16 cellular contexts compared by ENCODE assay signal in the genomic region with DNA sequence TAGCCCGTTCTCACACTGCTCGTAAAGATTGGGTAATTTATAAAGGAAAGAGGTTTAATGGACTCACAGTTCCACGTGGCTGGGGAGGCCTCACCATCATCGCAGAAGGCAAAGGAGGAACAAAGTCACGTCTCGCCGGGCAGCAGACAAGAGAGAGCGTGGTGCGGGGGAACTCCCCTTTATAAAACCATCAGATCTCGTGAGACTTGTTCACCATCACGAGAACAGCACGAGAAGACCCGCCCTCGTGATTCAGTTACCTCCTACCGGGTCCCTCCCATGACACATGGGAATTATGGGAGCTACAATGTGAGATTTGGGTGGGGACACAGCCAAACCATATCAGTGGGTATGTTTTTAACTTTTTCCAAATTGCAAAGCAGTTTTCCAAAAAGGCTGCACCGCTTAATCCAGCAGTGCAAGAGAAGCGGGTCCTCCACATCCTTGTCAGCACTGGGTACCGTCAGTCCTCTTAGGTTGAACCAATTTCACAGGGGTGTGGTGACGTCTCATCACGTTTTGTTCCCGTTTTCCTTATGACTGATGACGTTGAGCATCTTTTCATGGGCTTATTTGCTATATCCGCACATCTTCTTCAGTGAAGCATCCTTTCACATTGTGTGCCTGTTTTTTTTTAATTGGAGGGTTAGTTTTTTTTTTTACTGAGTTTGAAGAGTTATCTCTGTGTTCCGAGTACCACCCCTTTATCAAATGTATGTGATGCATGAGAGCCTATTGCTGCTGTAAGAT. TPM values are rescaled to one million over a fixed set of nuclear protein-coding genes. Genes with fewer than 3 reads are reported as not detected.
DNase-seq lines count a peak whose midpoint lies in the region; ATAC-seq and TF ChIP-seq lines count a peak whose summit lies in the region.
"Had no signal": no experiment of that assay in that cellular context is flagged by ENCODE, and none has a peak within 500 bp of the region (broad histone marks: within the 10 kb centered on the region; RNA-seq: fewer than 3 reads in every experiment).

No MANE protein-coding gene starts in this region.

- H2BK20ac ChIP-seq in H9 (ENCODE audit: low read depth, low read length, poor library complexity, severe bottlenecking): no peak overlapping the region

- no peak overlapping the region for H4K5ac ChIP-seq in H9 (ENCODE audit: insufficient read length, low read depth, low read length)

- H2AFZ ChIP-seq in H9 (ENCODE audit: low read length) (no peak overlapping the region), OCI-LY1 (ENCODE audit: low read length) (no peak overlapping the region)
- H2AFZ ChIP-seq: GM23338 had no signal

- no peaks in the 10 kb centered on the region; a peak in 1 of 7 replicates for H3K36me3 Mint-ChIP-seq in H9 (ENCODE audit: insufficient read depth in 1 of 3, low read depth in 3 of 3)
- peaks cover 5 to 12% of the 10 kb centered on the region in 2 donors for H3K36me3 Mint-ChIP-seq in stimulated activated naive B cell treated with anti-CD40 and anti-IgM and Interleukin-4, amounts not matched to agents 10 μg/mL and 1 μg/mL and 100 μg/mL, for 72 hours

- ATAC-seq in stimulated activated naive B cell treated with anti-CD40 and anti-IgM and Interleukin-4, amounts not matched to agents 10 μg/mL and 1 μg/mL and 100 μg/mL, for 72 hours (replicated peaks): peak; percentile 63 to 79
- ATAC-seq in GM21576 (IDR thresholded peaks at IDR 0.05; ENCODE audit: unreplicated experiment): no peak
- ATAC-seq: GM23338 had no signal

- no peaks in the 10 kb centered on the region for H4K20me1 ChIP-seq in H9 (ENCODE audit: control insufficient read depth, insufficient read depth, insufficient read length)
- no peaks in the 10 kb centered on the region for H4K20me1 ChIP-seq in OCI-LY1 (ENCODE audit: insufficient read depth, low read length)

- H3K18ac ChIP-seq in H9 (ENCODE audit: insufficient read length, low read depth, low read length): no peak overlapping the region

- no peaks in the 10 kb centered on the region for H3K23me2 ChIP-seq in H9 (ENCODE audit: insufficient read length, low read depth, low read length, poor library complexity, severe bottlenecking)

- H2BK12ac ChIP-seq in H9 (ENCODE audit: insufficient read length, low read depth, low read length): no peak overlapping the region

- H3K27me3 ChIP-seq in H9 (ENCODE audit: insufficient read depth, low read length): no peaks in the 10 kb centered on the region
- H3K27me3 ChIP-seq in OCI-LY1 (ENCODE audit: insufficient read depth, low read length): no peaks in the 10 kb centered on the region

- WGBS in H9 (ENCODE audit: extremely low coverage, insufficient read length, low lambda C conversion rate): no CpG with 5 or more reads among the region's 24 CpGs

- no peaks in the 10 kb centered on the region; the same call in 1 of the 2 replicates for H3K27me3 Mint-ChIP-seq in H9 (ENCODE audit: low read depth)
- peaks cover 3 to 16% of the 10 kb centered on the region in 2 donors for H3K27me3 Mint-ChIP-seq in stimulated activated naive B cell treated with anti-CD40 and anti-IgM and Interleukin-4, amounts not matched to agents 10 μg/mL and 1 μg/mL and 100 μg/mL, for 72 hours

- no peak overlapping the region for H3K56ac ChIP-seq in H9 (ENCODE audit: insufficient read length, low read depth, low read length)

- H3K9me3 ChIP-seq in H9 (ENCODE audit: control insufficient read depth, low read depth, low read length) (no peaks in the 10 kb centered on the region), OCI-LY1 (ENCODE audit: low read length) (peaks cover 28% of the 10 kb centered on the region)

- H2BK15ac ChIP-seq in H9 (ENCODE audit: low read depth, low read length): no peak overlapping the region

- no peak overlapping the region for H3K23ac ChIP-seq in H9 (ENCODE audit: insufficient read length, low read depth, low read length)

- DNase-seq in H9 (peak; percentile 15), coronary artery (ENCODE audit: low spot score) (peak; percentile 60), ACHN (no peak)
- peak; percentile 31 for DNase-seq in stimulated activated naive B cell treated with anti-CD40 and anti-IgM and Interleukin-4, amounts not matched to agents 10 μg/mL and 1 μg/mL and 100 μg/mL, for 72 hours
- no peak for DNase-seq in stimulated activated CD4-positive, alpha-beta T cell treated with anti-CD3 and anti-CD28 coated beads, Interleukin-4, amount 100 ng/mL, for 24 hours
- no peak for DNase-seq in activated CD8-positive, alpha-beta memory T cell treated with anti-CD3 and anti-CD28 coated beads, Interleukin-2, amount 50 U/mL, for 4 hours
- DNase-seq: DMS 273 treated with DMSO at 0.1 percent for 48 hours, GF-D8, NCI-H2171, NCI-H446 treated with DMSO at 0.1 percent for 48 hours, NCI-H774 had no signal

- H3K4me1 Mint-ChIP-seq in H9: no peaks in the 10 kb centered on the region
- H3K4me1 Mint-ChIP-seq in stimulated activated naive B cell treated with anti-CD40 and anti-IgM and Interleukin-4, amounts not matched to agents 10 μg/mL and 1 μg/mL and 100 μg/mL, for 72 hours: peaks cover 27 to 30% of the 10 kb centered on the region in 2 donors
- H3K4me1 Mint-ChIP-seq: GM23338 had no signal

- H3K4me1 ChIP-seq in H9 (ENCODE audit: insufficient read depth, low read length) (no peaks in the 10 kb centered on the region), OCI-LY1 (ENCODE audit: insufficient read depth, low read length, severe bottlenecking) (peaks cover 33% of the 10 kb centered on the region)

- no peak overlapping the region for H3K4ac ChIP-seq in H9 (ENCODE audit: low read depth, low read length)

- H3K27ac ChIP-seq in H9 (ENCODE audit: insufficient read length, low read depth, low read length) (no peak overlapping the region), OCI-LY1 (ENCODE audit: low read depth, low read length, poor library complexity, severe bottlenecking) (peak overlapping the region; percentile 86), coronary artery (no peak overlapping the region)
- H3K27ac ChIP-seq: C4-2B had no signal

- H2BK120ac ChIP-seq in H9 (ENCODE audit: low read depth, low read length, poor library complexity, severe bottlenecking): no peak overlapping the region

- in situ Hi-C loops in ACHN (cut with HindIII; ENCODE audit: low pct_ligation_motif_present, low pct_unique_long_range_greater_than_20kb, low sequenced_read_pairs): no loop called here

- no peak overlapping the region for H3K27ac Mint-ChIP-seq in H9
- H3K27ac Mint-ChIP-seq in stimulated activated naive B cell treated with anti-CD40 and anti-IgM and Interleukin-4, amounts not matched to agents 10 μg/mL and 1 μg/mL and 100 μg/mL, for 72 hours: no peak overlapping the region
- H3K27ac Mint-ChIP-seq: GM23338 had no signal

- TF ChIP-seq CTCF in H9 (conservative IDR thresholded peaks at IDR 0.05): no peak
- TF ChIP-seq CTCF in OCI-LY1 (IDR thresholded peaks at IDR 0.05; ENCODE audit: low read length): no peak
- no peak for TF ChIP-seq CTCF in coronary artery (IDR thresholded peaks at IDR 0.05)

- H3K79me1 ChIP-seq in H9 (ENCODE audit: insufficient read depth, low read depth, low read length, poor library complexity, severe bottlenecking): no peaks in the 10 kb centered on the region

- peaks cover 49% of the 10 kb centered on the region for H3K36me3 ChIP-seq in OCI-LY1 (ENCODE audit: insufficient read depth, low read length)

- peaks cover 0 to 4% of the 10 kb centered on the region in 2 experiments; a peak in 1 of 5 replicates for H3K9me3 Mint-ChIP-seq in H9
- H3K9me3 Mint-ChIP-seq in stimulated activated naive B cell treated with anti-CD40 and anti-IgM and Interleukin-4, amounts not matched to agents 10 μg/mL and 1 μg/mL and 100 μg/mL, for 72 hours: peaks cover 10 to 12% of the 10 kb centered on the region in 2 donors
- H3K9me3 Mint-ChIP-seq: GM23338 had no signal

- H2BK5ac ChIP-seq in H9 (ENCODE audit: insufficient read length, low read length): no peak overlapping the region

- no peak overlapping the region for H3K4me3 Mint-ChIP-seq in H9
- peak overlapping the region in 1 of 2 donors; percentile 18 for H3K4me3 Mint-ChIP-seq in stimulated activated naive B cell treated with anti-CD40 and anti-IgM and Interleukin-4, amounts not matched to agents 10 μg/mL and 1 μg/mL and 100 μg/mL, for 72 hours
- H3K4me3 Mint-ChIP-seq: GM23338 had no signal

- no peak overlapping the region for H4K91ac ChIP-seq in H9 (ENCODE audit: insufficient read length, low read depth, low read length)

- H3K4me3 ChIP-seq in OCI-LY1 (ENCODE audit: low read depth, low read length, poor library complexity, severe bottlenecking) (peak overlapping the region; percentile 99), coronary artery (no peak overlapping the region)
- H3K4me3 ChIP-seq: GM23338 had no signal

- no peak overlapping the region for H3K14ac ChIP-seq in H9 (ENCODE audit: insufficient read depth, low read length)

- H4K8ac ChIP-seq in H9 (replicated peaks; ENCODE audit: insufficient read length, low read depth, low read length): no peak overlapping the region

- no peaks in the 10 kb centered on the region for H3F3A ChIP-seq in OCI-LY1 (ENCODE audit: insufficient read depth, low read length)

- H3K9ac ChIP-seq in H9 (ENCODE audit: extremely low read depth, insufficient read length, low read length) (no peak overlapping the region), OCI-LY1 (ENCODE audit: low read length) (peak overlapping the region; percentile 97)

- H2AK5ac ChIP-seq in H9 (ENCODE audit: insufficient read length, low read length): no peak overlapping the region

- H3T11ph ChIP-seq in H9 (ENCODE audit: low read length): no peak overlapping the region

- H3K9me2 ChIP-seq in OCI-LY1 (ENCODE audit: low read depth, low read length): no peaks in the 10 kb centered on the region

- no peak overlapping the region for H3K4me2 ChIP-seq in H9 (ENCODE audit: insufficient read depth, insufficient read length, low read length)
- H3K4me2 ChIP-seq in OCI-LY1 (ENCODE audit: low read length): peak overlapping the region; percentile 91
- H3K4me2 ChIP-seq: GM23338 had no signal

- H3K79me2 ChIP-seq in H9 (ENCODE audit: insufficient read depth, low read length) (no peaks in the 10 kb centered on the region), OCI-LY1 (ENCODE audit: insufficient read depth, low read length) (peaks cover 48% of the 10 kb centered on the region)

RNA-seq across cellular contexts. Expression of a gene that starts 8.0 kb away (rescaled TPM):
- total RNA-seq in H9 (2021): not detected in 2 replicates
- total RNA-seq: A673, GM23338 had no signal

RNA-seq across cellular contexts. Expression of a gene that starts 45.1 kb away (rescaled TPM):
- not detected in 2 replicates for total RNA-seq in H9 (2021)
- total RNA-seq: A673, GM23338 had no signal

Comparison
In these comparisons a context has a peak if more than half of its experiments do, and no peak if none do; other contexts are left out.
1. DNase-seq: peak in H9 (single experiment), coronary artery (single experiment) and stimulated activated naive B cell treated with anti-CD40 and anti-IgM and Interleukin-4, amounts not matched to agents 10 μg/mL and 1 μg/mL and 100 μg/mL, for 72 hours (single experiment); none in ACHN (single experiment), stimulated activated CD4-positive, alpha-beta T cell treated with anti-CD3 and anti-CD28 coated beads, Interleukin-4, amount 100 ng/mL, for 24 hours (single experiment) and activated CD8-positive, alpha-beta memory T cell treated with anti-CD3 and anti-CD28 coated beads, Interleukin-2, amount 50 U/mL, for 4 hours (single experiment).